In genomic region chr10:70227548-70228320, GRCh38 we compare ENCODE assay signal across 14 cellular contexts. TPM values are rescaled to one million over a fixed set of nuclear protein-coding genes. Genes with fewer than 3 reads are reported as not detected.
DNase-seq lines count a peak whose midpoint lies in the region; ATAC-seq, FAIRE-seq and TF ChIP-seq lines count a peak whose summit lies in the region.
"Had no signal": no experiment of that assay in that cellular context is flagged by ENCODE, and none has a peak within 500 bp of the region (broad histone marks: within the 10 kb centered on the region; RNA-seq: fewer than 3 reads in every experiment).

No MANE protein-coding gene starts in this region.

- H3K4me1 ChIP-seq in HEK293 (ENCODE audit: control insufficient read depth, insufficient read depth, low read length) (no peaks in the 10 kb centered on the region), body of pancreas (peaks cover 40% of the 10 kb centered on the region), kidney (ENCODE audit: control insufficient read depth in 1 of 2, insufficient read depth in 1 of 2, low read depth in 1 of 2, low read length in 2 of 2) (peaks cover 7% of the 10 kb centered on the region in 2 donors), small intestine (ENCODE audit: control insufficient read depth in 2 of 2, insufficient read depth in 1 of 2, low read depth in 1 of 2, low read length in 1 of 2) (peaks cover 2 to 5% of the 10 kb centered on the region in 2 donors)

- H3K36me3 ChIP-seq in HEK293 (ENCODE audit: control insufficient read depth in 2 of 2, insufficient read depth in 1 of 2, low read length in 2 of 2) (peaks cover 15 to 60% of the 10 kb centered on the region in 2 experiments), body of pancreas (replicated peaks in 1 of 2; ENCODE audit: insufficient read depth in 1 of 2, low read depth in 2 of 2) (peaks cover 0 to 4% of the 10 kb centered on the region in 2 donors), kidney (ENCODE audit: control insufficient read depth in 1 of 2, insufficient read depth in 2 of 2, low read length in 2 of 2) (no peaks in the 10 kb centered on the region), small intestine (ENCODE audit: control insufficient read depth in 2 of 2, insufficient read depth in 2 of 2, low read length in 2 of 2) (no peaks in the 10 kb centered on the region)

- TF ChIP-seq POLR2A in body of pancreas (IDR thresholded peaks at IDR 0.05) = no peak

- peaks cover 19% of the 10 kb centered on the region for H3K36me3 Mint-ChIP-seq in activated CD4-positive, alpha-beta T cell treated with anti-CD3 and anti-CD28 coated beads, Interleukin-2, amount 10 ng/mL, durations not matched to agents 7 days and 5 days (ENCODE audit: low read depth)

- H3K4me3 Mint-ChIP-seq in activated CD4-positive, alpha-beta T cell treated with anti-CD3 and anti-CD28 coated beads, Interleukin-2, amount 10 ng/mL, durations not matched to agents 7 days and 5 days = no peak overlapping the region
- H3K4me3 Mint-ChIP-seq: activated CD4-positive, alpha-beta T cell treated with anti-CD3 and anti-CD28 coated beads, Interleukin-2, amount 10 ng/mL, durations not matched to agents 24 days and 14 days; T-helper 1 cell treated with Interleukin-12 subunit alpha and Interleukin-12 subunit beta and Interleukin-4 antibody, amounts not matched to agents 30 μg/mL and 1 μg/mL, for 36 hours had no signal

- peak in 2 of 4 donors; percentile 20 to 36 for DNase-seq in body of pancreas
- no peak for DNase-seq in kidney
- DNase-seq in small intestine = peak; percentile 97
- DNase-seq in NCI-H1436 treated with DMSO at 0.1 percent for 48 hours (lab: John Stamatoyannopoulos, UW) = no peak
- no peak for DNase-seq in activated CD4-positive, alpha-beta T cell treated with anti-CD3 and anti-CD28 coated beads, Interleukin-2, amount 10 ng/mL, durations not matched to agents 7 days and 5 days
- no peak for DNase-seq in amniotic stem cell (lab: John Stamatoyannopoulos, UW)
- DNase-seq: activated CD4-positive, alpha-beta T cell treated with anti-CD3 and anti-CD28 coated beads, Interleukin-2, amount 10 ng/mL, durations not matched to agents 24 days and 14 days; activated gamma-delta T cell; C1 segment of cervical spinal cord; GF-D8 had no signal

- peaks cover 58% of the 10 kb centered on the region for H3K4me1 Mint-ChIP-seq in activated CD4-positive, alpha-beta T cell treated with anti-CD3 and anti-CD28 coated beads, Interleukin-2, amount 10 ng/mL, durations not matched to agents 7 days and 5 days

- H3K27me3 ChIP-seq in body of pancreas (no peaks in the 10 kb centered on the region), small intestine (ENCODE audit: control insufficient read depth in 2 of 2, insufficient read depth in 2 of 2, low read length in 2 of 2) (no peaks in the 10 kb centered on the region)

- no peak overlapping the region for H3K9ac ChIP-seq in kidney (ENCODE audit: low read length in 2 of 2)

- no peak overlapping the region for H3K27ac Mint-ChIP-seq in activated CD4-positive, alpha-beta T cell treated with anti-CD3 and anti-CD28 coated beads, Interleukin-2, amount 10 ng/mL, durations not matched to agents 7 days and 5 days
- H3K27ac Mint-ChIP-seq: activated CD4-positive, alpha-beta T cell treated with anti-CD3 and anti-CD28 coated beads, Interleukin-2, amount 10 ng/mL, durations not matched to agents 24 days and 14 days; T-helper 1 cell treated with Interleukin-12 subunit alpha and Interleukin-12 subunit beta and Interleukin-4 antibody, amounts not matched to agents 30 μg/mL and 1 μg/mL, for 36 hours had no signal

- ATAC-seq in body of pancreas (peak; percentile 43), HG03469 (IDR thresholded peaks at IDR 0.05; ENCODE audit: unreplicated experiment) (no peak)

- H3K9me3 Mint-ChIP-seq in activated CD4-positive, alpha-beta T cell treated with anti-CD3 and anti-CD28 coated beads, Interleukin-2, amount 10 ng/mL, durations not matched to agents 7 days and 5 days = no peaks in the 10 kb centered on the region
- H3K9me3 Mint-ChIP-seq: activated CD4-positive, alpha-beta T cell treated with anti-CD3 and anti-CD28 coated beads, Interleukin-2, amount 10 ng/mL, durations not matched to agents 24 days and 14 days; T-helper 1 cell treated with Interleukin-12 subunit alpha and Interleukin-12 subunit beta and Interleukin-4 antibody, amounts not matched to agents 30 μg/mL and 1 μg/mL, for 36 hours had no signal

- H3K9me3 ChIP-seq in HEK293 (ENCODE audit: control insufficient read depth, insufficient read depth, low read depth, low read length) (no peaks in the 10 kb centered on the region), body of pancreas (no peaks in the 10 kb centered on the region), kidney (ENCODE audit: control insufficient read depth in 1 of 2, low read length in 2 of 2) (no peaks in the 10 kb centered on the region), small intestine (ENCODE audit: control insufficient read depth, low read depth) (no peaks in the 10 kb centered on the region)

- FAIRE-seq in kidney (lab: Jason Lieb, UNC) (no peak), small intestine (lab: Jason Lieb, UNC) (no peak)

- whole genome bisulfite sequencing in body of pancreas, 2 donors = 37 to 41% methylated on average over 3 of the region's 3 CpGs
- 7 to 51% (median 33%) methylated on average over 3 of the region's 3 CpGs for WGBS in small intestine, 3 donors

- no peaks in the 10 kb centered on the region for H3K27me3 Mint-ChIP-seq in activated CD4-positive, alpha-beta T cell treated with anti-CD3 and anti-CD28 coated beads, Interleukin-2, amount 10 ng/mL, durations not matched to agents 7 days and 5 days
- H3K27me3 Mint-ChIP-seq: activated CD4-positive, alpha-beta T cell treated with anti-CD3 and anti-CD28 coated beads, Interleukin-2, amount 10 ng/mL, durations not matched to agents 24 days and 14 days had no signal

- H3K4me3 ChIP-seq in HEK293 (ENCODE audit: low read depth, low read length) (no peak overlapping the region), body of pancreas (no peak overlapping the region), kidney (ENCODE audit: low read length in 2 of 2) (no peak overlapping the region), small intestine (ENCODE audit: low read depth in 1 of 2, low read length in 2 of 2) (no peak overlapping the region)

- no peak for TF ChIP-seq CTCF in HEK293 (tag by site-specific recombination; IDR thresholded peaks at IDR 0.05)
- TF ChIP-seq CTCF in body of pancreas (IDR thresholded peaks at IDR 0.05) = no peak
- no peak for TF ChIP-seq CTCF in kidney (IDR thresholded peaks at IDR 0.05; ENCODE audit: borderline replicate concordance, extremely low read depth, insufficient read depth)

- H3K27ac ChIP-seq in HEK293 (ENCODE audit: extremely low read depth, low read depth, low read length) = no peak overlapping the region
- peak overlapping the region in 3 of 4 donors; percentile 23 to 63 (median 62) for H3K27ac ChIP-seq in body of pancreas
- H3K27ac ChIP-seq in kidney (ENCODE audit: low read depth in 2 of 2, low read length in 2 of 2) = peak overlapping the region; percentile 49 to 64
- peak overlapping the region; percentile 87 for H3K27ac ChIP-seq in small intestine (ENCODE audit: low read depth in 1 of 2, low read length in 1 of 2)

- CTCF ChIA-PET in HEK293 (lab: Yijun Ruan, JAX) = interaction anchor here (0.7 to 4.3 kb wide), 5 partner anchors 45 to 160 kb away, joined by 3 to 26 read pairs (median 8); no protein-coding TSS in a partner anchor
- CTCF ChIA-PET in activated CD4-positive, alpha-beta T cell treated with anti-CD3 and anti-CD28 coated beads, Interleukin-2, amount 10 ng/mL, durations not matched to agents 7 days and 5 days (lab: Charles Lee) = interaction anchor here (0.6 to 2.9 kb wide), 5 partner anchors 15 to 1288 kb away, joined by 3 to 17 read pairs (median 4); no protein-coding TSS in a partner anchor

- POLR2A ChIA-PET in HEK293 (lab: Yijun Ruan, JAX) = interaction anchor here (0.6 to 0.7 kb wide), 3 partner anchors 9 to 125 kb away, joined by 3 to 8 read pairs (median 4); no protein-coding TSS in a partner anchor
- POLR2A ChIA-PET in activated CD4-positive, alpha-beta T cell treated with anti-CD3 and anti-CD28 coated beads, Interleukin-2, amount 10 ng/mL, durations not matched to agents 7 days and 5 days (lab: Charles Lee) = no interaction called here

- intact Hi-C loops in body of pancreas (cut with DNase I) (no loop called here), kidney (cut with DNase I) (no loop called here)

TF ChIP-seq in HEK293, 187 proteins besides CTCF, POLR2A, EP300 and RAD21 (continues in another document):
- peak; percentile 80 for TF ChIP-seq ZNF362 (tag by site-specific recombination; IDR thresholded peaks at IDR 0.05)
- no peak for TF ChIP-seq ZNF423 (tag by site-specific recombination; IDR thresholded peaks at IDR 0.05)
- TF ChIP-seq ZNF561 (tag by site-specific recombination; IDR thresholded peaks at IDR 0.05; ENCODE audit: borderline replicate concordance) = no peak

RNA-seq across cellular contexts. Expression of gene PPA1, which starts 5.5 kb away (rescaled TPM):
- total RNA-seq in body of pancreas = 100 to 1,000 TPM; 101 to 108 TPM
- 116 TPM for total RNA-seq in kidney
- 168 TPM for polyA plus RNA-seq in kidney (ENCODE audit: insufficient read depth, low read depth, low replicate concordance)
- 100 to 1,000 TPM; 167 to 383 (median 240) TPM for polyA plus RNA-seq in small intestine
- 100 to 1,000 TPM; 124 to 132 TPM for total RNA-seq in activated CD4-positive, alpha-beta T cell treated with anti-CD3 and anti-CD28 coated beads, Interleukin-2, amount 10 ng/mL, durations not matched to agents 7 days and 5 days

RNA-seq across cellular contexts. Expression of gene NPFFR1, which starts 56.1 kb away (rescaled TPM):
- total RNA-seq in body of pancreas = not detected
- total RNA-seq in kidney = 0.09 TPM
- not detected for polyA plus RNA-seq in kidney (ENCODE audit: insufficient read depth, low read depth, low replicate concordance)
- under 1 TPM in 1 of 3 donors, not detected in 2; 0.06 TPM for polyA plus RNA-seq in small intestine
- total RNA-seq in activated CD4-positive, alpha-beta T cell treated with anti-CD3 and anti-CD28 coated beads, Interleukin-2, amount 10 ng/mL, durations not matched to agents 7 days and 5 days = not detected
- total RNA-seq: activated CD4-positive, alpha-beta T cell treated with anti-CD3 and anti-CD28 coated beads, Interleukin-2, amount 10 ng/mL, durations not matched to agents 24 days and 14 days; M059J had no signal

RNA-seq across cellular contexts. Expression of gene SAR1A, which starts 57.4 kb away (rescaled TPM):
- total RNA-seq in body of pancreas (10 to 100 TPM; 26.0 to 29.8 TPM), kidney (109 TPM)
- polyA plus RNA-seq in kidney (ENCODE audit: insufficient read depth, low read depth, low replicate concordance) (55.7 TPM), small intestine (10 to 100 TPM; 18.8 to 34.0 (median 18.9) TPM)
- 100 to 1,000 TPM; 102 to 119 TPM for total RNA-seq in activated CD4-positive, alpha-beta T cell treated with anti-CD3 and anti-CD28 coated beads, Interleukin-2, amount 10 ng/mL, durations not matched to agents 7 days and 5 days
